17 cellular contexts compared by ENCODE assay signal in the genomic region with DNA sequence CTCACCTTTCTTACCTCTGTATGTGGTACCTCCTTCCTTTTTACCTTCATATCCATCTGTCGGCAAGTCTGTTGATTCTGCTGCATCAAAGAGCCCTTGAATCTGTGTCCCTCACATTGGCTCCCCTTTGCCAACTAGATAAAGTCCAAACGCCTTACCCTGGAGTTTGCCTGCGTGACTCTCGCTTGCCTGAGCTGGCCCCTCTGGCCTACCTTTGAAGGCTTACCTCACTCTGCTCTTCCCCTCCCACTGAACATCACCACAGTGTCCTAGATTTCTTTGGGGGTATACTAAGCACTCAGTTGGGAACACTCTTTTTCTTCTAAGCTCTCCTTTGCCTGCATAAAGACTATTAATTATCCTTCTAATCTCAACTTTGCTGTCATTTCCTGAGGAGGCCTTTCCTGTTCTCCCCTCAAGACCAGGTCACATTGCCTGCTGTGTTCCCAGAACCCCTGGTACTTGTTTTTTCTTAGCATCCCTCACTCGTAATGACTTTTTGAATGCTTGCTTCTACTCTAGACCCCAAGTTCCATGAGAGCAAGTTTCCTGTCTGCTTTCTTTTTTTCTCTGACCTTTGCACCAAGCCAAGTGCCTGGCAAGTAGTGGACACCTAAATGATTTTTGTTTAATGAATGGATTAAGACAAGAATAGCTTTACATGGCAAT.
DNase-seq lines count a peak whose midpoint lies in the region; ATAC-seq lines count a peak whose summit lies in the region.
"Had no signal": no experiment of that assay in that cellular context is flagged by ENCODE, and none has a peak within 500 bp of the region (broad histone marks: within the 10 kb centered on the region; RNA-seq: fewer than 3 reads in every experiment).

No MANE protein-coding gene starts in this region.

- peaks cover 6 to 24% (median 23%) of the 10 kb centered on the region in 3 donors for H3K36me3 ChIP-seq in skeletal muscle tissue (ENCODE audit: control insufficient read depth in 3 of 3, insufficient read depth in 3 of 3, low read length in 3 of 3)
- H3K36me3 ChIP-seq: breast epithelium had no signal

- ATAC-seq in activated T-cell treated with anti-CD3 and anti-CD28 coated beads, Interleukin-2, amount 50 U/mL, for 72 hours (replicated peaks in 1 of 2) = no peak
- no peak for ATAC-seq in activated naive CD8-positive, alpha-beta T cell treated with anti-CD3 and anti-CD28 coated beads, Interleukin-2, amount 50 U/mL, for 24 hours
- ATAC-seq in left ventricle myocardium superior (peak; percentile 46), GM21528 (IDR thresholded peaks at IDR 0.05; ENCODE audit: low FRiP score, unreplicated experiment) (no peak)
- ATAC-seq: PC-3 had no signal

- H3K9me3 Mint-ChIP-seq in activated T-cell treated with anti-CD3 and anti-CD28 coated beads, Interleukin-2, amount 50 U/mL, for 72 hours = no peaks in the 10 kb centered on the region
- H3K9me3 Mint-ChIP-seq in activated naive CD8-positive, alpha-beta T cell treated with anti-CD3 and anti-CD28 coated beads, Interleukin-2, amount 50 U/mL, for 24 hours = no peaks in the 10 kb centered on the region
- H3K9me3 Mint-ChIP-seq: activated CD4-positive, alpha-beta T cell treated with anti-CD3 and anti-CD28 coated beads, Interleukin-2, amount 10 ng/mL, durations not matched to agents 24 days and 14 days; activated naive CD4-positive, alpha-beta T cell treated with anti-CD3 and anti-CD28 coated beads, Interleukin-2, amount 50 U/mL, for 24 hours; CD4-positive, alpha-beta memory T cell had no signal

- no peak overlapping the region for H3K4me3 ChIP-seq in skeletal muscle tissue (ENCODE audit: low read length in 3 of 3)
- H3K4me3 ChIP-seq: breast epithelium had no signal

- DNase-seq in activated T-cell treated with anti-CD3 and anti-CD28 coated beads, Interleukin-2, amount 50 U/mL, for 72 hours = no peak
- DNase-seq in activated T-cell treated with anti-CD3 and anti-CD28 coated beads for 4 hours = no peak
- DNase-seq in activated naive CD8-positive, alpha-beta T cell treated with anti-CD3 and anti-CD28 coated beads, Interleukin-2, amount 50 U/mL, for 24 hours = no peak
- peak; percentile 14 for DNase-seq in left ventricle myocardium superior
- no peak for DNase-seq in RKO (ENCODE audit: low spot score)
- no peak for DNase-seq in NCI-H1092 (lab: John Stamatoyannopoulos, UW)
- DNase-seq: activated CD4-positive, alpha-beta T cell treated with anti-CD3 and anti-CD28 coated beads, Interleukin-2, amount 10 ng/mL, durations not matched to agents 24 days and 14 days; activated T-cell treated with anti-CD3 and anti-CD28 coated beads, Interleukin-2, amount 50 U/mL, for 1 hour; CD4-positive, alpha-beta memory T cell; NCI-H1417; PC-3; retina; stimulated activated naive CD4-positive, alpha-beta T cell treated with Interleukin-2 at 50 U/mL for 16 hours had no signal

- peak overlapping the region; percentile 7 for H3K27ac ChIP-seq in skeletal muscle tissue (ENCODE audit: low read depth, low read length)

- H3K9ac ChIP-seq in skeletal muscle tissue (ENCODE audit: low read depth in 1 of 3, low read length in 3 of 3) = no peak overlapping the region

- peak overlapping the region; percentile 62 for H3K27ac Mint-ChIP-seq in activated T-cell treated with anti-CD3 and anti-CD28 coated beads, Interleukin-2, amount 50 U/mL, for 72 hours
- H3K27ac Mint-ChIP-seq in activated naive CD8-positive, alpha-beta T cell treated with anti-CD3 and anti-CD28 coated beads, Interleukin-2, amount 50 U/mL, for 24 hours = peak overlapping the region; percentile 8
- H3K27ac Mint-ChIP-seq: activated CD4-positive, alpha-beta T cell treated with anti-CD3 and anti-CD28 coated beads, Interleukin-2, amount 10 ng/mL, durations not matched to agents 24 days and 14 days; activated naive CD4-positive, alpha-beta T cell treated with anti-CD3 and anti-CD28 coated beads, Interleukin-2, amount 50 U/mL, for 24 hours had no signal

- no peaks in the 10 kb centered on the region for H3K27me3 ChIP-seq in skeletal muscle tissue (ENCODE audit: control insufficient read depth in 3 of 3, insufficient read depth in 3 of 3, low read length in 3 of 3)
- H3K27me3 ChIP-seq: breast epithelium had no signal

- peaks cover 5 to 7% of the 10 kb centered on the region in 2 donors for H3K36me3 Mint-ChIP-seq in activated T-cell treated with anti-CD3 and anti-CD28 coated beads, Interleukin-2, amount 50 U/mL, for 72 hours (ENCODE audit: insufficient read depth in 2 of 2)
- H3K36me3 Mint-ChIP-seq in activated naive CD8-positive, alpha-beta T cell treated with anti-CD3 and anti-CD28 coated beads, Interleukin-2, amount 50 U/mL, for 24 hours (ENCODE audit: low read depth) = peaks cover 40% of the 10 kb centered on the region

- no peaks in the 10 kb centered on the region for H3K27me3 Mint-ChIP-seq in activated T-cell treated with anti-CD3 and anti-CD28 coated beads, Interleukin-2, amount 50 U/mL, for 72 hours (ENCODE audit: low read depth)
- H3K27me3 Mint-ChIP-seq in activated naive CD8-positive, alpha-beta T cell treated with anti-CD3 and anti-CD28 coated beads, Interleukin-2, amount 50 U/mL, for 24 hours = no peaks in the 10 kb centered on the region
- H3K27me3 Mint-ChIP-seq: activated CD4-positive, alpha-beta T cell treated with anti-CD3 and anti-CD28 coated beads, Interleukin-2, amount 10 ng/mL, durations not matched to agents 24 days and 14 days; activated naive CD4-positive, alpha-beta T cell treated with anti-CD3 and anti-CD28 coated beads, Interleukin-2, amount 50 U/mL, for 24 hours; CD4-positive, alpha-beta memory T cell had no signal

- H3K4me1 ChIP-seq in skeletal muscle tissue (ENCODE audit: control insufficient read depth in 3 of 3, insufficient read depth in 3 of 3, low read length in 3 of 3) = no peaks in the 10 kb centered on the region
- H3K4me1 ChIP-seq: breast epithelium had no signal

- intact Hi-C loops in left ventricle myocardium superior (cut with micrococcal nuclease) = no loop called here

- H3K4me1 Mint-ChIP-seq in activated T-cell treated with anti-CD3 and anti-CD28 coated beads, Interleukin-2, amount 50 U/mL, for 72 hours (ENCODE audit: low read depth) = peaks cover 3% of the 10 kb centered on the region
- peaks cover 2% of the 10 kb centered on the region for H3K4me1 Mint-ChIP-seq in activated naive CD8-positive, alpha-beta T cell treated with anti-CD3 and anti-CD28 coated beads, Interleukin-2, amount 50 U/mL, for 24 hours
- H3K4me1 Mint-ChIP-seq: activated naive CD4-positive, alpha-beta T cell treated with anti-CD3 and anti-CD28 coated beads, Interleukin-2, amount 50 U/mL, for 24 hours had no signal

- no peak overlapping the region for H3K4me3 Mint-ChIP-seq in activated T-cell treated with anti-CD3 and anti-CD28 coated beads, Interleukin-2, amount 50 U/mL, for 72 hours
- H3K4me3 Mint-ChIP-seq in activated naive CD8-positive, alpha-beta T cell treated with anti-CD3 and anti-CD28 coated beads, Interleukin-2, amount 50 U/mL, for 24 hours = no peak overlapping the region
- H3K4me3 Mint-ChIP-seq: activated CD4-positive, alpha-beta T cell treated with anti-CD3 and anti-CD28 coated beads, Interleukin-2, amount 10 ng/mL, durations not matched to agents 24 days and 14 days; activated naive CD4-positive, alpha-beta T cell treated with anti-CD3 and anti-CD28 coated beads, Interleukin-2, amount 50 U/mL, for 24 hours; CD4-positive, alpha-beta memory T cell had no signal

- H3K9me3 ChIP-seq in skeletal muscle tissue (ENCODE audit: control insufficient read depth in 3 of 3, low read length in 3 of 3) = no peaks in the 10 kb centered on the region
- H3K9me3 ChIP-seq: breast epithelium had no signal
